ENCODE assay signal across 1 cellular context in the genomic region with DNA sequence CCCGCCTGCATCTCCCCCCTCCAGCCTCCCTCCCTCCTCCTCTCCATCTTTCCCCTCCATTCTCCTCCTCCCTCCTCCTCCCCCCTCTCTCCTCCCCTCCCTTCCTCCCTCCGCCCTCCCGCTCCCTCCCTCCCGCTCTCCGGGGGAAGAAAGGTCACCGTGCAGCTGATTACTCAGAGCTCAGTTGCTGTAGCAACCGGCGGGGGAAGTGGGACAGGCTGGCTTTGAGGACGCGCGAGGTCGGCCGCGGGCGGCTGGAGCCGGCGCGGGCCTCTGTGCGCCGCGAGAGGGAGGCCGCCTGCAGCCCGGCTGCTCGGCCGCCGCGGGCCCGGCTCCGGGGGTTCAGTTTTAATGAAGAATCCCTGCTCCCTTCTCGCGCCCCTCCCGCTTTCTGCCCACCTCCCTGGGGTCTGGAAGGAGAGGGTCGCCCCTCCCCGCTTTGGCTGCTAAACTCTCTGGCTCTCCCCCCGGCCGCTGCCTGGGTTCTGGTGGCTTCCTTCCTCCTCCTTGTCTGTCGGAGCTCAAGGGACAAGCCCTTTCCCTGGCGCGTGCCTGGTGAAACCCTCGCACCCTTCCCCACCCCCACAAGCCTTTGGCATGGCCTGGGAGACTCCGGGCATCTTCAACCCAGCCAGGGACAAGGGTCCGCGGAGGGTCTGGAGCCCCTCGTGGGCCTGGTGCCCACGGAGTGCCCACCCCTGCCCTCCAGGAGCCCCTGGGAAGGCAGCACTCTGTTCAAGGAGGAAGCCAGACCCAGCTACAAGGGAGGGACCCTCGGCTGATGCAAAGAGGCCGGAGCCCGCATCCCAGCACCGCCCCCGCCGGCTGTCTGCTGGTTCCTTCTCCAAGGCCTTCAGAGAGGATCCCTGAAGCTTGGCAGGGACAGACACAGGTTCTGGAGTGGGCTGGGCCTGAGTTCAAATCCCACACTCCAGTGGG.
TF ChIP-seq lines count a peak whose summit lies in the region.

No MANE protein-coding gene starts in this region.

TF ChIP-seq in HEK293, 187 proteins besides CTCF, POLR2A, EP300 and RAD21 (continued from another document and continues in another):
- TF ChIP-seq, protein P1, sequence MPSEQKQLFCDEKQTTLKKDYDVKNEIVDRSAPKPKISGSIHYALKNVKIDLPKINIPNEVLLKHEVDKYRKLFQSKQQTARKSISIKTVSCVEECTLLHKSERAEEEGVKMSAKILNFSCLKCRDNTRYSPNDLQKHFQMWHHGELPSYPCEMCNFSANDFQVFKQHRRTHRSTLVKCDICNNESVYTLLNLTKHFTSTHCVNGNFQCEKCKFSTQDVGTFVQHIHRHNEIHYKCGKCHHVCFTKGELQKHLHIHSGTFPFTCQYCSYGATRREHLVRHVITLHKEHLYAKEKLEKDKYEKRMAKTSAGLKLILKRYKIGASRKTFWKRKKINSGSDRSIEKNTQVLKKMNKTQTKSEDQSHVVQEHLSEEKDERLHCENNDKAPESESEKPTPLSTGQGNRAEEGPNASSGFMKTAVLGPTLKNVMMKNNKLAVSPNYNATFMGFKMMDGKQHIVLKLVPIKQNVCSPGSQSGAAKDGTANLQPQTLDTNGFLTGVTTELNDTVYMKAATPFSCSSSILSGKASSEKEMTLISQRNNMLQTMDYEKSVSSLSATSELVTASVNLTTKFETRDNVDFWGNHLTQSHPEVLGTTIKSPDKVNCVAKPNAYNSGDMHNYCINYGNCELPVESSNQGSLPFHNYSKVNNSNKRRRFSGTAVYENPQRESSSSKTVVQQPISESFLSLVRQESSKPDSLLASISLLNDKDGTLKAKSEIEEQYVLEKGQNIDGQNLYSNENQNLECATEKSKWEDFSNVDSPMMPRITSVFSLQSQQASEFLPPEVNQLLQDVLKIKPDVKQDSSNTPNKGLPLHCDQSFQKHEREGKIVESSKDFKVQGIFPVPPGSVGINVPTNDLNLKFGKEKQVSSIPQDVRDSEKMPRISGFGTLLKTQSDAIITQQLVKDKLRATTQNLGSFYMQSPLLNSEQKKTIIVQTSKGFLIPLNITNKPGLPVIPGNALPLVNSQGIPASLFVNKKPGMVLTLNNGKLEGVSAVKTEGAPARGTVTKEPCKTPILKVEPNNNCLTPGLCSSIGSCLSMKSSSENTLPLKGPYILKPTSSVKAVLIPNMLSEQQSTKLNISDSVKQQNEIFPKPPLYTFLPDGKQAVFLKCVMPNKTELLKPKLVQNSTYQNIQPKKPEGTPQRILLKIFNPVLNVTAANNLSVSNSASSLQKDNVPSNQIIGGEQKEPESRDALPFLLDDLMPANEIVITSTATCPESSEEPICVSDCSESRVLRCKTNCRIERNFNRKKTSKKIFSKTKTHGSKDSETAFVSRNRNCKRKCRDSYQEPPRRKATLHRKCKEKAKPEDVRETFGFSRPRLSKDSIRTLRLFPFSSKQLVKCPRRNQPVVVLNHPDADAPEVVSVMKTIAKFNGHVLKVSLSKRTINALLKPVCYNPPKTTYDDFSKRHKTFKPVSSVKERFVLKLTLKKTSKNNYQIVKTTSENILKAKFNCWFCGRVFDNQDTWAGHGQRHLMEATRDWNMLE (tag by site-specific recombination; conservative IDR thresholded peaks at IDR 0.05; ENCODE audit: low read depth): no peak
- TF ChIP-seq ZNF785 (tag by site-specific recombination; IDR thresholded peaks at IDR 0.05): no peak
- TF ChIP-seq HOXD13 (CRISPR knock-in tag; IDR thresholded peaks at IDR 0.05; ENCODE audit: borderline replicate concordance): no peak
- TF ChIP-seq ZBTB21 (tag by site-specific recombination; IDR thresholded peaks at IDR 0.05): no peak
- no peak for TF ChIP-seq ZSCAN23 (tag by site-specific recombination; IDR thresholded peaks at IDR 0.05)
- TF ChIP-seq BCL11B (tag by site-specific recombination; IDR thresholded peaks at IDR 0.05; ENCODE audit: low read depth): peak; percentile 63; the same call in 1 of the 2 replicates
- 0 out of 2 replicates have a peak, but pooled peaks have one; percentile 21 for TF ChIP-seq ZNF501 (tag by site-specific recombination; IDR thresholded peaks at IDR 0.05)
- peak; percentile 64; the same call in 1 of the 2 replicates for TF ChIP-seq TSHZ1 (tag by site-specific recombination; IDR thresholded peaks at IDR 0.05; ENCODE audit: borderline replicate concordance)
- TF ChIP-seq ZNF132 (tag by site-specific recombination; IDR thresholded peaks at IDR 0.05; ENCODE audit: borderline replicate concordance): no peak
- TF ChIP-seq, protein P2, sequence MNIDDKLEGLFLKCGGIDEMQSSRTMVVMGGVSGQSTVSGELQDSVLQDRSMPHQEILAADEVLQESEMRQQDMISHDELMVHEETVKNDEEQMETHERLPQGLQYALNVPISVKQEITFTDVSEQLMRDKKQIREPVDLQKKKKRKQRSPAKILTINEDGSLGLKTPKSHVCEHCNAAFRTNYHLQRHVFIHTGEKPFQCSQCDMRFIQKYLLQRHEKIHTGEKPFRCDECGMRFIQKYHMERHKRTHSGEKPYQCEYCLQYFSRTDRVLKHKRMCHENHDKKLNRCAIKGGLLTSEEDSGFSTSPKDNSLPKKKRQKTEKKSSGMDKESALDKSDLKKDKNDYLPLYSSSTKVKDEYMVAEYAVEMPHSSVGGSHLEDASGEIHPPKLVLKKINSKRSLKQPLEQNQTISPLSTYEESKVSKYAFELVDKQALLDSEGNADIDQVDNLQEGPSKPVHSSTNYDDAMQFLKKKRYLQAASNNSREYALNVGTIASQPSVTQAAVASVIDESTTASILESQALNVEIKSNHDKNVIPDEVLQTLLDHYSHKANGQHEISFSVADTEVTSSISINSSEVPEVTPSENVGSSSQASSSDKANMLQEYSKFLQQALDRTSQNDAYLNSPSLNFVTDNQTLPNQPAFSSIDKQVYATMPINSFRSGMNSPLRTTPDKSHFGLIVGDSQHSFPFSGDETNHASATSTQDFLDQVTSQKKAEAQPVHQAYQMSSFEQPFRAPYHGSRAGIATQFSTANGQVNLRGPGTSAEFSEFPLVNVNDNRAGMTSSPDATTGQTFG (tag by site-specific recombination; IDR thresholded peaks at IDR 0.05; ENCODE audit: borderline replicate concordance): no peak
- TF ChIP-seq ZNF335 (tag by site-specific recombination; conservative IDR thresholded peaks at IDR 0.05): peak; percentile 53
- TF ChIP-seq ZNF830 (tag by site-specific recombination; IDR thresholded peaks at IDR 0.05; ENCODE audit: low read depth): no peak
- TF ChIP-seq, protein P3, sequence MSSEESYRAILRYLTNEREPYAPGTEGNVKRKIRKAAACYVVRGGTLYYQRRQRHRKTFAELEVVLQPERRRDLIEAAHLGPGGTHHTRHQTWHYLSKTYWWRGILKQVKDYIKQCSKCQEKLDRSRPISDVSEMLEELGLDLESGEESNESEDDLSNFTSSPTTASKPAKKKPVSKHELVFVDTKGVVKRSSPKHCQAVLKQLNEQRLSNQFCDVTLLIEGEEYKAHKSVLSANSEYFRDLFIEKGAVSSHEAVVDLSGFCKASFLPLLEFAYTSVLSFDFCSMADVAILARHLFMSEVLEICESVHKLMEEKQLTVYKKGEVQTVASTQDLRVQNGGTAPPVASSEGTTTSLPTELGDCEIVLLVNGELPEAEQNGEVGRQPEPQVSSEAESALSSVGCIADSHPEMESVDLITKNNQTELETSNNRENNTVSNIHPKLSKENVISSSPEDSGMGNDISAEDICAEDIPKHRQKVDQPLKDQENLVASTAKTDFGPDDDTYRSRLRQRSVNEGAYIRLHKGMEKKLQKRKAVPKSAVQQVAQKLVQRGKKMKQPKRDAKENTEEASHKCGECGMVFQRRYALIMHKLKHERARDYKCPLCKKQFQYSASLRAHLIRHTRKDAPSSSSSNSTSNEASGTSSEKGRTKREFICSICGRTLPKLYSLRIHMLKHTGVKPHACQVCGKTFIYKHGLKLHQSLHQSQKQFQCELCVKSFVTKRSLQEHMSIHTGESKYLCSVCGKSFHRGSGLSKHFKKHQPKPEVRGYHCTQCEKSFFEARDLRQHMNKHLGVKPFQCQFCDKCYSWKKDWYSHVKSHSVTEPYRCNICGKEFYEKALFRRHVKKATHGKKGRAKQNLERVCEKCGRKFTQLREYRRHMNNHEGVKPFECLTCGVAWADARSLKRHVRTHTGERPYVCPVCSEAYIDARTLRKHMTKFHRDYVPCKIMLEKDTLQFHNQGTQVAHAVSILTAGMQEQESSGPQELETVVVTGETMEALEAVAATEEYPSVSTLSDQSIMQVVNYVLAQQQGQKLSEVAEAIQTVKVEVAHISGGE (tag by site-specific recombination; conservative IDR thresholded peaks at IDR 0.05; ENCODE audit: low read depth): 0 out of 2 replicates have a peak, but pooled peaks have one; percentile 12
- TF ChIP-seq ZNF292 (tag by site-specific recombination; IDR thresholded peaks at IDR 0.05; ENCODE audit: borderline replicate concordance, low read depth): no peak
- TF ChIP-seq ZBTB17 (tag by site-specific recombination; IDR thresholded peaks at IDR 0.05): peak; percentile 49
- no peak for TF ChIP-seq ZNF394 (tag by site-specific recombination; IDR thresholded peaks at IDR 0.05; ENCODE audit: borderline replicate concordance)
- no peak for TF ChIP-seq REPIN1 (tag by site-specific recombination; IDR thresholded peaks at IDR 0.05; ENCODE audit: low read depth)
- TF ChIP-seq ZBTB26 (tag by site-specific recombination; optimal IDR thresholded peaks at IDR 0.05): peak; percentile 58
- TF ChIP-seq ZSCAN30 (tag by site-specific recombination; IDR thresholded peaks at IDR 0.05): peak; percentile 67
- TF ChIP-seq, protein P4, sequence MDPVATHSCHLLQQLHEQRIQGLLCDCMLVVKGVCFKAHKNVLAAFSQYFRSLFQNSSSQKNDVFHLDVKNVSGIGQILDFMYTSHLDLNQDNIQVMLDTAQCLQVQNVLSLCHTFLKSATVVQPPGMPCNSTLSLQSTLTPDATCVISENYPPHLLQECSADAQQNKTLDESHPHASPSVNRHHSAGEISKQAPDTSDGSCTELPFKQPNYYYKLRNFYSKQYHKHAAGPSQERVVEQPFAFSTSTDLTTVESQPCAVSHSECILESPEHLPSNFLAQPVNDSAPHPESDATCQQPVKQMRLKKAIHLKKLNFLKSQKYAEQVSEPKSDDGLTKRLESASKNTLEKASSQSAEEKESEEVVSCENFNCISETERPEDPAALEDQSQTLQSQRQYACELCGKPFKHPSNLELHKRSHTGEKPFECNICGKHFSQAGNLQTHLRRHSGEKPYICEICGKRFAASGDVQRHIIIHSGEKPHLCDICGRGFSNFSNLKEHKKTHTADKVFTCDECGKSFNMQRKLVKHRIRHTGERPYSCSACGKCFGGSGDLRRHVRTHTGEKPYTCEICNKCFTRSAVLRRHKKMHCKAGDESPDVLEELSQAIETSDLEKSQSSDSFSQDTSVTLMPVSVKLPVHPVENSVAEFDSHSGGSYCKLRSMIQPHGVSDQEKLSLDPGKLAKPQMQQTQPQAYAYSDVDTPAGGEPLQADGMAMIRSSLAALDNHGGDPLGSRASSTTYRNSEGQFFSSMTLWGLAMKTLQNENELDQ (tag by site-specific recombination; IDR thresholded peaks at IDR 0.05; ENCODE audit: low read depth): no peak
- TF ChIP-seq ZIC2 (tag by site-specific recombination; IDR thresholded peaks at IDR 0.05): peak; percentile 35
- no peak for TF ChIP-seq PRDM1 (tag by site-specific recombination; IDR thresholded peaks at IDR 0.05)
- no peak for TF ChIP-seq MZF1 (tag by site-specific recombination; IDR thresholded peaks at IDR 0.05; ENCODE audit: borderline replicate concordance)
- TF ChIP-seq ZNF692 (tag by site-specific recombination; IDR thresholded peaks at IDR 0.05): no peak
- TF ChIP-seq ZNF549 (tag by site-specific recombination; IDR thresholded peaks at IDR 0.05): no peak
- peak; percentile 49; the same call in 1 of the 2 replicates for TF ChIP-seq ZNF10 (tag by site-specific recombination; IDR thresholded peaks at IDR 0.05)
- peak; percentile 78 for TF ChIP-seq ZNF366 (tag by site-specific recombination; conservative IDR thresholded peaks at IDR 0.05)
- no peak for TF ChIP-seq RBAK (tag by site-specific recombination; IDR thresholded peaks at IDR 0.05)
